Comparison of ENCODE assay signal across 7 cellular contexts in the genomic region with DNA sequence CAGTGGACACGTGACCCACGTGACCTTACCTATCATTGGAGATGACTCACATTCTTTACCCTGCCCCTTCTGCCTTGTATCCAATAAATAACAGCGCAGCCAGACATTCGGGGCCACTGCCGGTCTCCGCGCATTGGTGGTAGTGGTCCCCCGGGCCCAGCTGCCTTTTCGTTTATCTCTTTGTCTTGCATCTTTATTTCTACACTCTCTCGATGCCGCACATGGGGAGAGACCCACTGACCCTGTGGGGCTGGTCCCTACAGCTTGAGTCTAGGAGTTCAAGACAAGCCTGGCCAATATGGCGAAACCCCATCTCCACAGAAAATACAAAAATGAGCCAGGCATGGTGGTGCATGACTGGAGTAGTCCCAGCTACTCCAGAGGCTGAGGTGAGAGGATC. TPM values are rescaled to one million over a fixed set of nuclear protein-coding genes. Genes with fewer than 3 reads are reported as not detected.
DNase-seq lines count a peak whose midpoint lies in the region; ATAC-seq and TF ChIP-seq lines count a peak whose summit lies in the region.
"Not testable (repeated sequence)": the region's sequence is repeated elsewhere in the genome, so short reads cannot be mapped to it uniquely, and the experiment has no call there.

No MANE protein-coding gene starts in this region.

- 0 out of 2 replicates have a peak overlapping the region, but pooled peaks have one; percentile 57 for H2AFZ ChIP-seq in Loucy (ENCODE audit: low read length)

- H3K9me3 ChIP-seq in BLaER1; Loucy (ENCODE audit: insufficient read depth, low read depth, low read length): not testable (repeated sequence)

- H3K4me3 ChIP-seq in BLaER1; Loucy (ENCODE audit: low read length, poor library complexity, severe bottlenecking): not testable (repeated sequence)

- H3K9ac ChIP-seq in BLaER1 = peak overlapping the region; percentile 68; the same call in 1 of the 2 replicates
- H3K9ac ChIP-seq in Loucy (ENCODE audit: low read depth, low read length, poor library complexity, severe bottlenecking) = not testable (repeated sequence)

- POLR2A ChIA-PET in activated B cell treated with CpG ODN at 0.5 μM for 24 hours (lab: Charles Lee) = interaction anchor here (0.6 to 1.3 kb wide), 3 partner anchors 13 to 283 kb away, joined by 3 to 6 read pairs (median 3); partner anchors contain the start of gene RNASEH2C

- peak overlapping the region; percentile 90 for H3K27ac ChIP-seq in BLaER1

- H3K36me3 Mint-ChIP-seq in activated B cell treated with CpG ODN at 0.5 μM for 24 hours (ENCODE audit: low read depth); activated naive CD8-positive, alpha-beta T cell treated with anti-CD3 and anti-CD28 coated beads, Interleukin-2, amount 50 U/mL, for 24 hours (ENCODE audit: low read depth); immature natural killer cell; natural killer cell treated with Interleukin-12 subunit alpha and Interleukin-12 subunit beta and Interleukin-15 and Interleukin-18, amount 100 ng/mL, for 72 hours: not testable (repeated sequence)

- CTCF ChIA-PET in activated B cell treated with CpG ODN at 0.5 μM for 24 hours (lab: Charles Lee) = interaction anchor here (0.9 to 4.2 kb wide), 4 partner anchors 80 to 338 kb away, joined by 3 to 24 read pairs (median 4); partner anchors contain the start of gene CCDC85B

- H3K9me2 ChIP-seq in Loucy (replicated peaks; ENCODE audit: low read depth, low read length) = not testable (repeated sequence)

- not testable (repeated sequence) for H4K20me1 ChIP-seq in BLaER1; Loucy (ENCODE audit: insufficient read depth, low read length, poor library complexity, severe bottlenecking)

- H3K27me3 ChIP-seq in BLaER1; Loucy (ENCODE audit: insufficient read depth, low read length, poor library complexity, severe bottlenecking): not testable (repeated sequence)

- not testable (repeated sequence) for H3K27ac Mint-ChIP-seq in activated B cell treated with CpG ODN at 0.5 μM for 24 hours; activated naive CD8-positive, alpha-beta T cell treated with anti-CD3 and anti-CD28 coated beads, Interleukin-2, amount 50 U/mL, for 24 hours
- peak overlapping the region in 4 of 6 donors; percentile 7 to 53 (median 24) for H3K27ac Mint-ChIP-seq in immature natural killer cell
- peak overlapping the region; percentile 53 to 62 for H3K27ac Mint-ChIP-seq in natural killer cell treated with Interleukin-12 subunit alpha and Interleukin-12 subunit beta and Interleukin-15 and Interleukin-18, amount 100 ng/mL, for 72 hours
- peak overlapping the region in 1 of 2 donors; percentile 77 for H3K27ac Mint-ChIP-seq in stimulated activated naive CD8-positive, alpha-beta T cell treated with anti-CD3 and anti-CD28 coated beads, Interleukin-15, amount 100 ng/mL, for 72 hours

- DNase-seq in activated B cell treated with CpG ODN at 0.5 μM for 24 hours; activated naive CD8-positive, alpha-beta T cell treated with anti-CD3 and anti-CD28 coated beads, Interleukin-2, amount 50 U/mL, for 24 hours; immature natural killer cell; natural killer cell treated with Interleukin-12 subunit alpha and Interleukin-12 subunit beta and Interleukin-15 and Interleukin-18, amount 100 ng/mL, for 72 hours (ENCODE audit: low spot score); stimulated activated naive CD8-positive, alpha-beta T cell treated with anti-CD3 and anti-CD28 coated beads, Interleukin-15, amount 100 ng/mL, for 72 hours: not testable (repeated sequence)

- TF ChIP-seq CTCF in Loucy (conservative IDR thresholded peaks at IDR 0.05; ENCODE audit: low read length); activated B cell treated with CpG ODN at 0.5 μM for 24 hours (IDR thresholded peaks at IDR 0.05): not testable (repeated sequence)

- intact Hi-C loops in activated B cell treated with CpG ODN at 0.5 μM for 24 hours (cut with micrococcal nuclease) = not testable (repeated sequence)

- not testable (repeated sequence) for H3F3A ChIP-seq in Loucy (ENCODE audit: low read depth)

- H3K27me3 Mint-ChIP-seq in activated B cell treated with CpG ODN at 0.5 μM for 24 hours; activated naive CD8-positive, alpha-beta T cell treated with anti-CD3 and anti-CD28 coated beads, Interleukin-2, amount 50 U/mL, for 24 hours; natural killer cell treated with Interleukin-12 subunit alpha and Interleukin-12 subunit beta and Interleukin-15 and Interleukin-18, amount 100 ng/mL, for 72 hours; stimulated activated naive CD8-positive, alpha-beta T cell treated with anti-CD3 and anti-CD28 coated beads, Interleukin-15, amount 100 ng/mL, for 72 hours: not testable (repeated sequence)
- peaks cover 3 to 12% (median 9%) of the 10 kb centered on the region in 3 donors for H3K27me3 Mint-ChIP-seq in immature natural killer cell (ENCODE audit: low read depth in 3 of 3)

- not testable (repeated sequence) for ATAC-seq in activated B cell treated with CpG ODN at 0.5 μM for 24 hours (ENCODE audit: low read depth); activated naive CD8-positive, alpha-beta T cell treated with anti-CD3 and anti-CD28 coated beads, Interleukin-2, amount 50 U/mL, for 24 hours; natural killer cell treated with Interleukin-12 subunit alpha and Interleukin-12 subunit beta and Interleukin-15 and Interleukin-18, amount 100 ng/mL, for 72 hours; stimulated activated naive CD8-positive, alpha-beta T cell treated with anti-CD3 and anti-CD28 coated beads, Interleukin-15, amount 100 ng/mL, for 72 hours

- peaks cover 15% of the 10 kb centered on the region for H3K4me1 Mint-ChIP-seq in activated B cell treated with CpG ODN at 0.5 μM for 24 hours
- H3K4me1 Mint-ChIP-seq in activated naive CD8-positive, alpha-beta T cell treated with anti-CD3 and anti-CD28 coated beads, Interleukin-2, amount 50 U/mL, for 24 hours = peaks cover 26% of the 10 kb centered on the region
- peaks cover 12 to 19% of the 10 kb centered on the region in 2 donors for H3K4me1 Mint-ChIP-seq in immature natural killer cell
- H3K4me1 Mint-ChIP-seq in natural killer cell treated with Interleukin-12 subunit alpha and Interleukin-12 subunit beta and Interleukin-15 and Interleukin-18, amount 100 ng/mL, for 72 hours (ENCODE audit: low read depth in 2 of 2) = peaks cover 13 to 15% of the 10 kb centered on the region in 2 donors
- peaks cover 34% of the 10 kb centered on the region for H3K4me1 Mint-ChIP-seq in stimulated activated naive CD8-positive, alpha-beta T cell treated with anti-CD3 and anti-CD28 coated beads, Interleukin-15, amount 100 ng/mL, for 72 hours

- H3K36me3 ChIP-seq in BLaER1; Loucy (ENCODE audit: insufficient read depth, low read length): not testable (repeated sequence)

- H3K79me2 ChIP-seq in Loucy (ENCODE audit: insufficient read depth, low read length) = not testable (repeated sequence)

- H3K4me2 ChIP-seq in BLaER1 = peak overlapping the region; percentile 80
- not testable (repeated sequence) for H3K4me2 ChIP-seq in Loucy (ENCODE audit: low read depth, low read length, poor library complexity, severe bottlenecking)

- H3K4me1 ChIP-seq in BLaER1 = peaks cover 85% of the 10 kb centered on the region
- not testable (repeated sequence) for H3K4me1 ChIP-seq in Loucy (ENCODE audit: insufficient read depth, low read length, poor library complexity, severe bottlenecking)

- peak overlapping the region; percentile 68 for H3K4me3 Mint-ChIP-seq in activated B cell treated with CpG ODN at 0.5 μM for 24 hours
- peak overlapping the region; percentile 29 for H3K4me3 Mint-ChIP-seq in activated naive CD8-positive, alpha-beta T cell treated with anti-CD3 and anti-CD28 coated beads, Interleukin-2, amount 50 U/mL, for 24 hours
- H3K4me3 Mint-ChIP-seq in immature natural killer cell = peak overlapping the region in 1 of 5 donors; percentile 19
- H3K4me3 Mint-ChIP-seq in natural killer cell treated with Interleukin-12 subunit alpha and Interleukin-12 subunit beta and Interleukin-15 and Interleukin-18, amount 100 ng/mL, for 72 hours = peak overlapping the region; percentile 6
- H3K4me3 Mint-ChIP-seq in stimulated activated naive CD8-positive, alpha-beta T cell treated with anti-CD3 and anti-CD28 coated beads, Interleukin-15, amount 100 ng/mL, for 72 hours = peak overlapping the region; percentile 79

- H3K9me3 Mint-ChIP-seq in activated B cell treated with CpG ODN at 0.5 μM for 24 hours; activated naive CD8-positive, alpha-beta T cell treated with anti-CD3 and anti-CD28 coated beads, Interleukin-2, amount 50 U/mL, for 24 hours; immature natural killer cell; natural killer cell treated with Interleukin-12 subunit alpha and Interleukin-12 subunit beta and Interleukin-15 and Interleukin-18, amount 100 ng/mL, for 72 hours; stimulated activated naive CD8-positive, alpha-beta T cell treated with anti-CD3 and anti-CD28 coated beads, Interleukin-15, amount 100 ng/mL, for 72 hours: not testable (repeated sequence)

RNA-seq across cellular contexts. Expression of gene KAT5, which starts 5.0 kb away (rescaled TPM):
- total RNA-seq in activated B cell treated with CpG ODN at 0.5 μM for 24 hours = 108 and 120 TPM in 2 replicates
- 10 to 100 TPM; 41.8 to 49.4 (median 47.7) TPM for polyA plus RNA-seq in immature natural killer cell
- 10 to 100 TPM; 77.5 to 82.9 TPM for total RNA-seq in natural killer cell treated with Interleukin-12 subunit alpha and Interleukin-12 subunit beta and Interleukin-15 and Interleukin-18, amount 100 ng/mL, for 72 hours

RNA-seq across cellular contexts. Expression of gene RNASEH2C, which starts 13.6 kb away (rescaled TPM):
- 85.3 and 91.4 TPM in 2 replicates for total RNA-seq in activated B cell treated with CpG ODN at 0.5 μM for 24 hours
- polyA plus RNA-seq in immature natural killer cell = 100 to 1,000 TPM in 2 of 3 donors, 10 to 100 TPM in 1; 37.4 to 160 (median 124) TPM
- total RNA-seq in natural killer cell treated with Interleukin-12 subunit alpha and Interleukin-12 subunit beta and Interleukin-15 and Interleukin-18, amount 100 ng/mL, for 72 hours = 100 to 1,000 TPM in 1 of 2 donors, 10 to 100 TPM in 1; 87.3 to 138 TPM

RNA-seq across cellular contexts. Expression of gene RELA, which starts 44.3 kb away (rescaled TPM):
- total RNA-seq in activated B cell treated with CpG ODN at 0.5 μM for 24 hours = 110 and 119 TPM in 2 replicates
- 10 to 100 TPM; 38.5 to 88.4 (median 41.8) TPM for polyA plus RNA-seq in immature natural killer cell
- 10 to 100 TPM; 85.2 to 96.4 TPM for total RNA-seq in natural killer cell treated with Interleukin-12 subunit alpha and Interleukin-12 subunit beta and Interleukin-15 and Interleukin-18, amount 100 ng/mL, for 72 hours
